In genomic region chr21:33844104-33844889, GRCh38 we compare ENCODE assay signal across 15 cellular contexts.
DNase-seq lines count a peak whose midpoint lies in the region; ATAC-seq and TF ChIP-seq lines count a peak whose summit lies in the region.
"Had no signal": no experiment of that assay in that cellular context is flagged by ENCODE, and none has a peak within 500 bp of the region (broad histone marks: within the 10 kb centered on the region; RNA-seq: fewer than 3 reads in every experiment).

No MANE protein-coding gene starts in this region.

- no peaks in the 10 kb centered on the region for H3K4me1 ChIP-seq in mesendoderm (ENCODE audit: control insufficient read depth, low read depth, low read length)
- H3K4me1 ChIP-seq in colonic mucosa = no peaks in the 10 kb centered on the region

- no peak overlapping the region for H3K27ac ChIP-seq in mesendoderm (ENCODE audit: low read depth, low read length)
- H3K27ac ChIP-seq in colonic mucosa = no peak overlapping the region
- H3K27ac ChIP-seq: gastroesophageal sphincter had no signal

- H3K27me3 ChIP-seq in mesendoderm (ENCODE audit: insufficient read depth, low read length, poor library complexity) (no peaks in the 10 kb centered on the region), colonic mucosa (no peaks in the 10 kb centered on the region)
- H3K27me3 ChIP-seq: gastroesophageal sphincter had no signal

- H3K4me2 ChIP-seq in mesendoderm (ENCODE audit: low read length) = no peak overlapping the region

- H3K9me3 Mint-ChIP-seq in type B pancreatic cell = no peaks in the 10 kb centered on the region
- H3K9me3 Mint-ChIP-seq: activated naive CD4-positive, alpha-beta T cell treated with anti-CD3 and anti-CD28 coated beads, Interleukin-2, amount 10 ng/mL, durations not matched to agents 7 days and 5 days; dendritic cell treated with granulocyte-macrophage colony-stimulating factor and Interleukin-4, amounts not matched to agents 40 ng/mL and 50 ng/mL, for 4 days had no signal

- TF ChIP-seq EP300 in Ishikawa (IDR thresholded peaks at IDR 0.05; ENCODE audit: borderline replicate concordance) = no peak

- H3K27ac Mint-ChIP-seq in type B pancreatic cell = peak overlapping the region; percentile 60
- H3K27ac Mint-ChIP-seq: activated CD8-positive, alpha-beta T cell treated with anti-CD3 and anti-CD28 coated beads, Interleukin-2, amount 10 ng/mL, durations not matched to agents 7 days and 5 days; activated naive CD4-positive, alpha-beta T cell treated with anti-CD3 and anti-CD28 coated beads, Interleukin-2, amount 10 ng/mL, durations not matched to agents 7 days and 5 days; dendritic cell treated with granulocyte-macrophage colony-stimulating factor and Interleukin-4, amounts not matched to agents 40 ng/mL and 50 ng/mL, for 4 days; memory B cell had no signal

- TF ChIP-seq RAD21 in Ishikawa (IDR thresholded peaks at IDR 0.05; ENCODE audit: low read depth) = no peak

- ATAC-seq in GM21723 (IDR thresholded peaks at IDR 0.05; ENCODE audit: unreplicated experiment) = no peak
- ATAC-seq: activated CD8-positive, alpha-beta T cell treated with anti-CD3 and anti-CD28 coated beads, Interleukin-2, amount 10 ng/mL, durations not matched to agents 7 days and 5 days; gastroesophageal sphincter; PC-3 had no signal

- no peak overlapping the region for H2BK120ac ChIP-seq in mesendoderm (ENCODE audit: low read depth, low read length)

- intact Hi-C loops in colonic mucosa (cut with DNase I) = no loop called here

- H3K4me3 Mint-ChIP-seq in type B pancreatic cell = no peak overlapping the region
- H3K4me3 Mint-ChIP-seq: activated CD8-positive, alpha-beta T cell treated with anti-CD3 and anti-CD28 coated beads, Interleukin-2, amount 10 ng/mL, durations not matched to agents 7 days and 5 days; activated naive CD4-positive, alpha-beta T cell treated with anti-CD3 and anti-CD28 coated beads, Interleukin-2, amount 10 ng/mL, durations not matched to agents 7 days and 5 days; dendritic cell treated with granulocyte-macrophage colony-stimulating factor and Interleukin-4, amounts not matched to agents 40 ng/mL and 50 ng/mL, for 4 days; memory B cell had no signal

- no peaks in the 10 kb centered on the region for H3K27me3 Mint-ChIP-seq in type B pancreatic cell
- H3K27me3 Mint-ChIP-seq: dendritic cell treated with granulocyte-macrophage colony-stimulating factor and Interleukin-4, amounts not matched to agents 40 ng/mL and 50 ng/mL, for 4 days had no signal

- H2BK15ac ChIP-seq in mesendoderm (replicated peaks; ENCODE audit: low read depth) = no peak overlapping the region

- no peak overlapping the region for H3K56ac ChIP-seq in mesendoderm (ENCODE audit: low read length)

- no peak for TF ChIP-seq CTCF in epithelial cell of esophagus (IDR thresholded peaks at IDR 0.05; ENCODE audit: insufficient read depth, low read depth, low read length, missing control alignments)
- TF ChIP-seq CTCF in type B pancreatic cell (conservative IDR thresholded peaks at IDR 0.05) = no peak
- no peak for TF ChIP-seq CTCF in colonic mucosa (IDR thresholded peaks at IDR 0.05)

- H3K9me3 ChIP-seq in colonic mucosa = no peaks in the 10 kb centered on the region
- H3K9me3 ChIP-seq: gastroesophageal sphincter had no signal

- peaks cover 10% of the 10 kb centered on the region for H3K36me3 Mint-ChIP-seq in type B pancreatic cell
- H3K36me3 Mint-ChIP-seq: activated naive CD4-positive, alpha-beta T cell treated with anti-CD3 and anti-CD28 coated beads, Interleukin-2, amount 10 ng/mL, durations not matched to agents 7 days and 5 days; memory B cell had no signal

- peak overlapping the region; percentile 91 for H3K23ac ChIP-seq in mesendoderm (ENCODE audit: low read length)

- peak; percentile 21 for DNase-seq in epithelial cell of esophagus (ENCODE audit: low read depth)
- DNase-seq in mesendoderm = no peak
- no peak for DNase-seq in type B pancreatic cell (ENCODE audit: extremely low spot score, unreplicated experiment)
- no peak for DNase-seq in colonic mucosa
- no peak for DNase-seq in NCI-H1694 (lab: John Stamatoyannopoulos, UW)
- DNase-seq in activated CD8-positive, alpha-beta memory T cell treated with anti-CD3 and anti-CD28 coated beads for 24 hours = no peak
- DNase-seq: activated CD8-positive, alpha-beta T cell treated with anti-CD3 and anti-CD28 coated beads, Interleukin-2, amount 10 ng/mL, durations not matched to agents 7 days and 5 days; activated naive CD4-positive, alpha-beta T cell treated with anti-CD3 and anti-CD28 coated beads, Interleukin-2, amount 10 ng/mL, durations not matched to agents 7 days and 5 days; PC-3; T-helper 9 cell had no signal

- no peak overlapping the region for H3K18ac ChIP-seq in mesendoderm (ENCODE audit: low read length)

- H3K79me1 ChIP-seq in mesendoderm (ENCODE audit: low read length) = no peaks in the 10 kb centered on the region

- H2BK5ac ChIP-seq in mesendoderm (ENCODE audit: low read length) = no peak overlapping the region

- no peak overlapping the region for H4K8ac ChIP-seq in mesendoderm (ENCODE audit: low read depth, low read length)

- H2AK5ac ChIP-seq in mesendoderm (ENCODE audit: low read length) = no peak overlapping the region

- no peaks in the 10 kb centered on the region for H3K79me2 ChIP-seq in mesendoderm (ENCODE audit: control insufficient read depth, insufficient read depth, low read length)

- H4K5ac ChIP-seq in mesendoderm (ENCODE audit: low read length) = no peak overlapping the region

- peaks cover 28% of the 10 kb centered on the region for H3K4me1 Mint-ChIP-seq in type B pancreatic cell (ENCODE audit: unreplicated experiment)
- H3K4me1 Mint-ChIP-seq: activated naive CD4-positive, alpha-beta T cell treated with anti-CD3 and anti-CD28 coated beads, Interleukin-2, amount 10 ng/mL, durations not matched to agents 7 days and 5 days had no signal

- H3K4ac ChIP-seq in mesendoderm (ENCODE audit: low read depth, low read length) = no peak overlapping the region

- H3K4me3 ChIP-seq in epithelial cell of esophagus (ENCODE audit: low read length) (no peak overlapping the region), mesendoderm (ENCODE audit: low read length) (no peak overlapping the region), colonic mucosa (no peak overlapping the region)
- H3K4me3 ChIP-seq: gastroesophageal sphincter had no signal

- H3K36me3 ChIP-seq in mesendoderm (ENCODE audit: control insufficient read depth, insufficient read depth, low read length) (no peaks in the 10 kb centered on the region), colonic mucosa (no peaks in the 10 kb centered on the region)

- H3K9ac ChIP-seq in mesendoderm (ENCODE audit: low read length) (no peak overlapping the region), colonic mucosa (ENCODE audit: low read depth in 2 of 2, low read length in 2 of 2) (no peak overlapping the region)

- WGBS in mesendoderm (ENCODE audit: extremely low coverage, insufficient coverage, low lambda C conversion rate) = no CpG with 5 or more reads among the region's 20 CpGs

TF ChIP-seq in Ishikawa, 13 proteins besides CTCF, POLR2A, EP300 and RAD21:
- no peak for TF ChIP-seq REST (IDR thresholded peaks at IDR 0.05; ENCODE audit: low read depth)
- no peak for TF ChIP-seq CEBPB (IDR thresholded peaks at IDR 0.05)
- peak; percentile 20; the same call in 1 of the 2 replicates for TF ChIP-seq MAX (IDR thresholded peaks at IDR 0.05)
- TF ChIP-seq EGR1 (IDR thresholded peaks at IDR 0.05) = no peak
- no peak for TF ChIP-seq USF1 (IDR thresholded peaks at IDR 0.05)
